Comparison of ENCODE assay signal across 24 cellular contexts in the genomic region with DNA sequence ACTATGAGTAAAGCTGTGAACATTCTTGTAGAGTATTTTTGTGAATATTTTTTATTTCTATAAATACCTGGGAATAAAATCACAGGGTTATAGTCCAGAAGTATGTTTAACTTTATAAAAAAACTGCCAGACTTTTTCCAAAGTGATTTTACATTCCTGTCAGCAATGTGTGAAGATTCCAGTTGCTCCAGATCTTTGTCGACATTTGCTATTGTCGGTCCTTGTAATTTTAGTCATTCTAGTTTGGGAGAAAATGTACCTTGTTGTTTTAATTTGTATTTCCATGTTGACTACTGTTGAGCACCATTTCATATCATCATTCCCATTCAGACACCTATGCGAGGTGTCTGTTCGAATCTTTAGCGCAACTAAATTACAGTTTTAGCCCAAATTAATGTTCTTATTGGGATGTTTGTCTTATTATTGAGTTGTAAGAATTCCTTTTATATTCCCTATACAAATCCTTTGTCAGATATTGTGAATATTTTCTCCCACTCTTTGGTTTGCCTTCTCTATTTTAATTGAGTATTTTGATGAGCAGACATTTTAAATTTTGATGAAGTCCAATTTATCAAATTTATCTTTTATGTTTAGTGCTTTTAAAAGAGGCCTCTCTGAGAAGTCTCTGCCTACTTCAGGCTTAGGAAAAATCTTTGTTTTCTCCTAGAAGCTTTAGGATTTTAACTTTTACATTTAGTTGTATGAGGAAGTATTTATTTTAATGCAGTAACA. TPM values are rescaled to one million over a fixed set of nuclear protein-coding genes. Genes with fewer than 3 reads are reported as not detected.
A peak's percentile ranks its signal among the peaks of the same experiment; 100 is the strongest.
DNase-seq lines count a peak whose midpoint lies in the region; ATAC-seq, FAIRE-seq and TF ChIP-seq lines count a peak whose summit lies in the region.
"Had no signal": no experiment of that assay in that cellular context is flagged by ENCODE, and none has a peak within 500 bp of the region (broad histone marks: within the 10 kb centered on the region; RNA-seq: fewer than 3 reads in every experiment).

No MANE protein-coding gene starts in this region.

- H3F3A ChIP-seq in Loucy (ENCODE audit: low read depth), result no peaks in the 10 kb centered on the region

- peak overlapping the region; percentile 17 for H3K27ac Mint-ChIP-seq in activated T-cell treated with anti-CD3 and anti-CD28 coated beads, Interleukin-2, amount 50 U/mL, for 72 hours
- H3K27ac Mint-ChIP-seq in stimulated activated effector memory CD8-positive, alpha-beta T cell treated with anti-CD3 and anti-CD28 coated beads, Interleukin-12 subunit alpha, Interleukin-12 subunit beta, amount 100 ng/mL, for 72 hours, result peak overlapping the region; percentile 94
- H3K27ac Mint-ChIP-seq: activated CD4-positive, alpha-beta memory T cell treated with anti-CD3 and anti-CD28 coated beads for 36 hours; memory B cell had no signal

- H3K4me1 ChIP-seq in Loucy (ENCODE audit: insufficient read depth, low read length, poor library complexity, severe bottlenecking) (peaks cover 52% of the 10 kb centered on the region), K562 (replicated peaks in 1 of 2; ENCODE audit: control insufficient read depth in 2 of 2, insufficient read depth in 2 of 2, low read length in 2 of 2) (peaks cover 6 to 21% of the 10 kb centered on the region in 2 experiments)

- BruUV-seq in K562 (replicated peaks; lab: Mats Ljungman, UMichigan), result no TSS peak

- no peaks in the 10 kb centered on the region for H3K27me3 ChIP-seq in Loucy (ENCODE audit: insufficient read depth, low read length, poor library complexity, severe bottlenecking)
- H3K27me3 ChIP-seq in K562 (ENCODE audit: control insufficient read depth in 2 of 2, insufficient read depth in 2 of 2, low read length in 2 of 2), result no peaks in the 10 kb centered on the region
- H3K27me3 ChIP-seq: stomach, tibial artery had no signal

- CTCF ChIA-PET in K562 (lab: Yijun Ruan, JAX; ENCODE audit: low intra/inter-chr PET ratio), result no interaction called here

- TF ChIP-seq EP300 in K562 (IDR thresholded peaks at IDR 0.05; ENCODE audit: low read length), result no peak

- WGBS in K562 (ENCODE audit: insufficient coverage, low coverage, missing lambda C conversion rate), result 97% methylated on average over 5 of the region's 5 CpGs

- H3K4me3 Mint-ChIP-seq in activated T-cell treated with anti-CD3 and anti-CD28 coated beads, Interleukin-2, amount 50 U/mL, for 72 hours, result peak overlapping the region in 1 of 2 donors; percentile 65
- H3K4me3 Mint-ChIP-seq in stimulated activated effector memory CD8-positive, alpha-beta T cell treated with anti-CD3 and anti-CD28 coated beads, Interleukin-12 subunit alpha, Interleukin-12 subunit beta, amount 100 ng/mL, for 72 hours, result peak overlapping the region; percentile 81
- H3K4me3 Mint-ChIP-seq: activated CD4-positive, alpha-beta memory T cell treated with anti-CD3 and anti-CD28 coated beads for 36 hours; memory B cell had no signal

- H3K9me1 ChIP-seq in K562 (ENCODE audit: control insufficient read depth, insufficient read depth, low read length), result no peaks in the 10 kb centered on the region

- TF ChIP-seq CTCF in Loucy (conservative IDR thresholded peaks at IDR 0.05; ENCODE audit: low read length), result no peak
- no peak for TF ChIP-seq CTCF in K562 (IDR thresholded peaks at IDR 0.05 in 2 of 3, conservative IDR thresholded peaks at IDR 0.05 in 1 of 3; ENCODE audit: insufficient read depth in 2 of 3, low read depth in 1 of 3, low read length in 3 of 3)

- ATAC-seq in activated T-cell treated with anti-CD3 and anti-CD28 coated beads, Interleukin-2, amount 50 U/mL, for 72 hours (replicated peaks in 1 of 2), result no peak
- ATAC-seq in K562 (no peak), HG03039 (IDR thresholded peaks at IDR 0.05; ENCODE audit: unreplicated experiment) (no peak)
- ATAC-seq in stimulated activated effector memory CD8-positive, alpha-beta T cell treated with anti-CD3 and anti-CD28 coated beads, Interleukin-12 subunit alpha, Interleukin-12 subunit beta, amount 100 ng/mL, for 72 hours, result no peak
- ATAC-seq: A549; activated CD4-positive, CD25-positive, alpha-beta regulatory T cell treated with anti-CD3 and anti-CD28 coated beads, Interleukin-2, amount 50 U/mL, for 24 hours had no signal

- H3K79me2 ChIP-seq in Loucy (ENCODE audit: insufficient read depth, low read length), result peaks cover 37% of the 10 kb centered on the region
- peaks cover 37% of the 10 kb centered on the region for H3K79me2 ChIP-seq in K562 (ENCODE audit: control insufficient read depth, insufficient read depth, low read length)

- H3K4me2 ChIP-seq in Loucy (ENCODE audit: low read depth, low read length, poor library complexity, severe bottlenecking) (peak overlapping the region; percentile 89), K562 (ENCODE audit: insufficient read depth, low read length) (no peak overlapping the region)

- no peak overlapping the region for H2AFZ ChIP-seq in Loucy (ENCODE audit: low read length)
- H2AFZ ChIP-seq in K562 (ENCODE audit: low read depth, low read length), result no peak overlapping the region

- H3K9ac ChIP-seq in Loucy (ENCODE audit: low read depth, low read length, poor library complexity, severe bottlenecking) (no peak overlapping the region), K562 (ENCODE audit: insufficient read depth in 1 of 2, low read depth in 2 of 2, low read length in 2 of 2) (no peak overlapping the region)

- H4K20me1 ChIP-seq in Loucy (ENCODE audit: insufficient read depth, low read length, poor library complexity, severe bottlenecking), result no peaks in the 10 kb centered on the region
- H4K20me1 ChIP-seq in K562 (replicated peaks; ENCODE audit: control insufficient read depth, insufficient read depth, low read length), result no peaks in the 10 kb centered on the region

- no peak for FAIRE-seq in K562 (lab: Jason Lieb, UNC)
- FAIRE-seq: A549, GM18507, HTR-8/SVneo, TTC549 had no signal

- DNase-seq in activated T-cell treated with anti-CD3 and anti-CD28 coated beads, Interleukin-2, amount 50 U/mL, for 72 hours, result no peak
- no peak for DNase-seq in activated T-cell treated with anti-CD3 and anti-CD28 coated beads, Interleukin-2, amount 50 U/mL, for 48 hours
- no peak for DNase-seq in K562 (ENCODE audit: extremely low read depth in 1 of 4, low spot score in 3 of 4)
- no peak for DNase-seq in stimulated activated effector memory CD8-positive, alpha-beta T cell treated with anti-CD3 and anti-CD28 coated beads, Interleukin-12 subunit alpha, Interleukin-12 subunit beta, amount 100 ng/mL, for 72 hours (ENCODE audit: low spot score in 2 of 2)
- no peak for DNase-seq in DMS114 treated with DMSO at 0.1 percent for 48 hours (lab: John Stamatoyannopoulos, UW; ENCODE audit: unreplicated experiment)
- DNase-seq in NCI-H345 treated with DMSO at 0.1 percent for 48 hours (lab: John Stamatoyannopoulos, UW; ENCODE audit: unreplicated experiment), result no peak
- DNase-seq: activated CD4-positive, alpha-beta memory T cell treated with anti-CD3 and anti-CD28 coated beads for 36 hours; activated CD8-positive, alpha-beta memory T cell treated with anti-CD3 and anti-CD28 coated beads, Interleukin-2, amount 50 U/mL, for 48 hours; DMS79; KG1; NCI-H1048; NCI-H1694; NCI-H524; NK-92 treated with Interleukin-12 subunit alpha and Interleukin-12 subunit beta, amount 100 ng/mL, for 24 hours; stomach; tibial artery had no signal

- H3K9me3 ChIP-seq in Loucy (ENCODE audit: insufficient read depth, low read depth, low read length), result no peaks in the 10 kb centered on the region
- H3K9me3 ChIP-seq in K562 (replicated peaks; ENCODE audit: control insufficient read depth, insufficient read depth, low read depth, low read length), result no peaks in the 10 kb centered on the region
- H3K9me3 ChIP-seq: A549, stomach, tibial artery had no signal

- no peak for TF ChIP-seq POLR2A in K562 (conservative IDR thresholded peaks at IDR 0.05)

- H3K36me3 ChIP-seq in Loucy (ENCODE audit: insufficient read depth, low read length) (peaks cover 12% of the 10 kb centered on the region; the same call in 1 of the 2 replicates), K562 (ENCODE audit: control insufficient read depth, insufficient read depth, low read length) (peaks cover 41% of the 10 kb centered on the region; the same call in 2 of the 3 replicates)

- no peak for TF ChIP-seq RAD21 in K562 (CRISPR knock-in tag; conservative IDR thresholded peaks at IDR 0.05 in 1 of 2, IDR thresholded peaks at IDR 0.05 in 1 of 2)

- peaks cover 6 to 11% of the 10 kb centered on the region in 2 donors for H3K36me3 Mint-ChIP-seq in activated T-cell treated with anti-CD3 and anti-CD28 coated beads, Interleukin-2, amount 50 U/mL, for 72 hours (ENCODE audit: insufficient read depth in 2 of 2)
- peaks cover 55% of the 10 kb centered on the region for H3K36me3 Mint-ChIP-seq in stimulated activated effector memory CD8-positive, alpha-beta T cell treated with anti-CD3 and anti-CD28 coated beads, Interleukin-12 subunit alpha, Interleukin-12 subunit beta, amount 100 ng/mL, for 72 hours

- POLR2A ChIA-PET in K562 (lab: Yijun Ruan, JAX), result interaction anchor here (0.6 kb wide), 1 partner anchor 1181 kb away, joined by 3 read pairs; no protein-coding TSS in a partner anchor

- intact Hi-C loops in K562 (cut with micrococcal nuclease), result no loop called here

- H3K27me3 Mint-ChIP-seq in activated T-cell treated with anti-CD3 and anti-CD28 coated beads, Interleukin-2, amount 50 U/mL, for 72 hours (ENCODE audit: low read depth), result no peaks in the 10 kb centered on the region
- H3K27me3 Mint-ChIP-seq: activated CD4-positive, alpha-beta memory T cell treated with anti-CD3 and anti-CD28 coated beads for 36 hours; memory B cell had no signal

- H3K4me3 ChIP-seq in Loucy (ENCODE audit: low read length, poor library complexity, severe bottlenecking), result peak overlapping the region; percentile 83
- no peak overlapping the region for H3K4me3 ChIP-seq in K562
- H3K4me3 ChIP-seq: A549, stomach, tibial artery had no signal

- H3K27ac ChIP-seq in K562 (ENCODE audit: extremely low read depth, low read depth, low read length), result no peak overlapping the region
- H3K27ac ChIP-seq: A549, tibial artery had no signal

- in situ Hi-C loops in K562 (cut with MboI), result no loop called here

- no peaks in the 10 kb centered on the region for H3K9me2 ChIP-seq in Loucy (replicated peaks; ENCODE audit: low read depth, low read length)

- no peaks in the 10 kb centered on the region for H3K9me3 Mint-ChIP-seq in activated T-cell treated with anti-CD3 and anti-CD28 coated beads, Interleukin-2, amount 50 U/mL, for 72 hours
- no peaks in the 10 kb centered on the region for H3K9me3 Mint-ChIP-seq in stimulated activated effector memory CD8-positive, alpha-beta T cell treated with anti-CD3 and anti-CD28 coated beads, Interleukin-12 subunit alpha, Interleukin-12 subunit beta, amount 100 ng/mL, for 72 hours
- H3K9me3 Mint-ChIP-seq: activated CD4-positive, alpha-beta memory T cell treated with anti-CD3 and anti-CD28 coated beads for 36 hours; memory B cell had no signal

- peaks cover 33% of the 10 kb centered on the region for H3K4me1 Mint-ChIP-seq in activated T-cell treated with anti-CD3 and anti-CD28 coated beads, Interleukin-2, amount 50 U/mL, for 72 hours (ENCODE audit: low read depth)
- H3K4me1 Mint-ChIP-seq in stimulated activated effector memory CD8-positive, alpha-beta T cell treated with anti-CD3 and anti-CD28 coated beads, Interleukin-12 subunit alpha, Interleukin-12 subunit beta, amount 100 ng/mL, for 72 hours, result peaks cover 20% of the 10 kb centered on the region

RNA-seq across cellular contexts. Expression of gene CEP135, which starts 2.6 kb away (rescaled TPM):
- total RNA-seq in activated T-cell treated with anti-CD3 and anti-CD28 coated beads, Interleukin-2, amount 50 U/mL, for 72 hours, result 10 to 100 TPM; 19.5 to 23.1 TPM
- 21.1 and 101 TPM in 2 replicates for total RNA-seq in K562 (2011; cell fraction: chromatin; rRNA removed; ENCODE audit: low replicate concordance)
- total RNA-seq in K562 (2011; cell fraction: nucleolus; rRNA removed), result 13.2 and 16.4 TPM in 2 replicates
- 43.6 and 71.6 TPM in 2 replicates for total RNA-seq in K562 (2011; cell fraction: nucleoplasm; rRNA removed)
- 10.9 and 18.6 TPM in 2 replicates for total RNA-seq in K562 (2014; rRNA removed)
- total RNA-seq in K562 (2014; rRNA removed; fragmentation: Illumina TruSeq; extraction: Trizol), result 18.9 and 21.0 TPM in 2 replicates
- 15.3 and 15.8 TPM in 2 replicates for total RNA-seq in K562 (2015; rRNA removed; fragmentation: Illumina TruSeq; extraction: Trizol)
- 11.3 and 11.5 TPM in 2 replicates for total RNA-seq in K562 (2021)
- polyA plus RNA-seq in K562 (2011; rRNA removed), result 15.1 and 15.5 TPM in 2 replicates
- polyA plus RNA-seq in K562 (2011; cell fraction: cytosol; rRNA removed), result 1.9 and 5.0 TPM in 2 replicates
- polyA plus RNA-seq in K562 (2011; cell fraction: nucleus; rRNA removed), result 12.3 and 16.5 TPM in 2 replicates
- polyA plus RNA-seq in K562 (2012), result 6.9 and 9.8 TPM in 2 replicates
- polyA plus RNA-seq in K562 (2014; fragmentation: Illumina TruSeq; extraction: Trizol), result 12.5 and 15.3 TPM in 2 replicates
- polyA plus RNA-seq in K562 (2014; fragmentation: Nextera tagmentation; extraction: Ambion mirVana), result 1 to 10 TPM; 3.1 to 3.3 TPM
- polyA plus RNA-seq in K562 (2014; rRNA removed), result 13.2 and 14.4 TPM in 2 replicates
- polyA minus RNA-seq in K562 (2011; rRNA and poly(A)+ RNA removed), result 20.9 and 28.9 TPM in 2 replicates
- polyA minus RNA-seq in K562 (2011; cell fraction: cytosol; rRNA and poly(A)+ RNA removed), result 5.2 and 5.7 TPM in 2 replicates
- 21.1 and 34.1 TPM in 2 replicates for polyA minus RNA-seq in K562 (2011; cell fraction: nucleus; rRNA and poly(A)+ RNA removed)
